Comparison of ENCODE assay signal across 8 cellular contexts in genomic region chr4:4507923-4508322, GRCh38. TPM values are rescaled to one million over a fixed set of nuclear protein-coding genes. Genes with fewer than 3 reads are reported as not detected.
DNase-seq lines count a peak whose midpoint lies in the region; ATAC-seq, FAIRE-seq and TF ChIP-seq lines count a peak whose summit lies in the region.

No MANE protein-coding gene starts in this region.

- no peak for FAIRE-seq in pancreas (lab: Jason Lieb, UNC)

- no peak overlapping the region for H3K27ac ChIP-seq in pancreas

- no peaks in the 10 kb centered on the region for H3K36me3 ChIP-seq in pancreas

- ATAC-seq in pancreas (peak in 2 of 4 donors; percentile 74 to 81), GM18870 (IDR thresholded peaks at IDR 0.05; ENCODE audit: unreplicated experiment) (no peak)
- ATAC-seq in activated CD4-positive, CD25-positive, alpha-beta regulatory T cell treated with anti-CD3 and anti-CD28 coated beads, Interleukin-2, amount 50 U/mL, for 24 hours = no peak

- peak; percentile 45 for DNase-seq in GM12865 (ENCODE audit: low read depth)
- DNase-seq in HPDE6-E6E7 (ENCODE audit: extremely low spot score) = peak; percentile 12
- peak in 1 of 2 donors; percentile 22 for DNase-seq in cardiac fibroblast (ENCODE audit: low read depth in 2 of 2)
- DNase-seq in pancreas = no peak
- DNase-seq in NOMO-1 treated with DMSO at 0.1 percent for 48 hours (lab: John Stamatoyannopoulos, UW; ENCODE audit: unreplicated experiment) = no peak
- no peak for DNase-seq in NCI-H1694 treated with DMSO at 0.1 percent for 48 hours (lab: John Stamatoyannopoulos, UW)

- TF ChIP-seq CTCF in GM12865 (IDR thresholded peaks at IDR 0.05; ENCODE audit: insufficient read depth, low read depth, low read length, missing control alignments) (peak; percentile 22), cardiac fibroblast (IDR thresholded peaks at IDR 0.05; ENCODE audit: low read depth, low read length) (peak; percentile 51), pancreas (IDR thresholded peaks at IDR 0.05) (peak in 3 of 4 donors; percentile 7 to 37 (median 24))

- WGBS in pancreas, 2 donors = 51 to 55% methylated on average over 4 of the region's 4 CpGs

- H3K9me3 ChIP-seq in pancreas = no peaks in the 10 kb centered on the region

- intact Hi-C loops in pancreas (cut with DNase I) = no loop called here

- no peak overlapping the region for H3K4me3 ChIP-seq in GM12865 (ENCODE audit: low read depth, low read length)
- no peak overlapping the region for H3K4me3 ChIP-seq in cardiac fibroblast (replicated peaks in 1 of 2; ENCODE audit: low read depth in 2 of 2, low read length in 2 of 2)
- H3K4me3 ChIP-seq in pancreas = no peak overlapping the region

- H3K27me3 ChIP-seq in pancreas = no peaks in the 10 kb centered on the region

- peaks cover 0 to 11% (median 5%) of the 10 kb centered on the region in 3 donors for H3K4me1 ChIP-seq in pancreas

RNA-seq across cellular contexts. Expression of gene STX18, which starts 33.9 kb away (rescaled TPM):
- 10 to 100 TPM; 13.6 to 26.0 (median 18.1) TPM for total RNA-seq in pancreas
- polyA plus RNA-seq in pancreas = 10 to 100 TPM; 30.0 to 35.9 TPM

Comparison
In these comparisons a context has a peak if more than half of its experiments do, and no peak if none do; other contexts are left out.
1. DNase-seq: peak in GM12865 (single experiment) and HPDE6-E6E7 (single experiment); none in pancreas (0 of 6), NOMO-1 treated with DMSO at 0.1 percent for 48 hours (single experiment) and NCI-H1694 treated with DMSO at 0.1 percent for 48 hours (single experiment).
2. Peak in every context shown above with its lines, with median percentiles within 50 percentile points of each other: CTCF ChIP-seq.